ENCODE assay signal across 8 cellular contexts in the genomic region with DNA sequence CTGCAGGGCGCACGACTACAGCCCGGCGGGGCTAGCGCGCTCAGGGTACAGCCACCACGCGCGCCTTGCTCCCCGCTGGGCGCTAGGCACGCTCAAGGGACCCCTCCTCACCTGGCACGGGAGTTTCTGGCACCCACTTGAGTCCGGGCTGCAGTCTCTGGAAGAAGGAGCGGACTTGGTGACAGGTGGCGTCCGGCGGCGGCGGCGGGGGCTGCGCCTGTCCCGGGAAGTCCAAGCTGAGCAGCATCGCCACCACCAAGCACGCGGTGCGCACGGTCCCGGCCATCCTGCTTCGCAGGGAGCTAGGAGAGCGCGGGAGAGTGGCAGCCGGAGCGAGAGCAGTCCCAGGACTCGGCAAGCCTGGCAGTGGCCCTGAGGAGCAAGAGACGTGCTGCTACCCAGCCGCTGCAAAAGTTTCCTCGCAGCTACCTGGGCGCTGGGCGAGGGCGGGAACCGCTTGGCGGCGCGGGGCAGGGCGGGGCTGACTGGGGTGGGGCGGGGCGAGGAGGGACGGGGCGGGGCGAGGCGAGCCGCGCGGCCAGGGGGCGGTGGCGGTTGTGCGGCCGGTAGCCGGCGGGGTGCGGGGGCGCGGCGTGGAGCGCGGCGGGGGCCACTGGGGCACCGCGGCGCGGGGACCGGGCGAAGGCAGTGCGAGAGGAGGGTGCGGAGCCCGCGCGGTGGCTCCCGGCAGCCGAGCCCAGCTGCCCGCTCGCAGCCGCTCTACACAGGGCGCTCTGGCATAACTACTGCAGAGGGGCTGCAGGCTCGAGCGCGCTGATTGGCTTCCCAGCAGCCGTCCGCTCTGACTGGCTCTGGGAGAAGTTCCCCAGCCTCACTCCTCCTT. TPM values are rescaled to one million over a fixed set of nuclear protein-coding genes. Genes with fewer than 3 reads are reported as not detected.
DNase-seq lines count a peak whose midpoint lies in the region; ATAC-seq, FAIRE-seq and TF ChIP-seq lines count a peak whose summit lies in the region.

A gene (minus strand): TSS at position 431 of the 844 bp plus-strand sequence.

- in situ Hi-C loops in transverse colon (cut with MboI; ENCODE audit: low pct_ligation_motif_present in 1 of 4, low pct_unique_long_range_greater_than_20kb in 1 of 4, low sequenced_read_pairs in 3 of 4): no loop called here

- no peaks in the 10 kb centered on the region for H3K9me3 Mint-ChIP-seq in activated T-cell treated with anti-CD3 and anti-CD28 coated beads, Interleukin-2, amount 50 U/mL, for 24 hours
- no peaks in the 10 kb centered on the region for H3K9me3 Mint-ChIP-seq in neural crest cell

- no peak for FAIRE-seq in A549 (lab: Jason Lieb, UNC)

- TF ChIP-seq POLR2A in A549 (IDR thresholded peaks at IDR 0.05; ENCODE audit: low read length) (no peak), transverse colon (IDR thresholded peaks at IDR 0.05) (no peak)

- H3K27ac ChIP-seq in A549 (no peak within 1 kb of the TSS), transverse colon (no peak within 1 kb of the TSS)

- ATAC-seq in A549: peak; percentile 91 to 95
- ATAC-seq in GM21423 (IDR thresholded peaks at IDR 0.05; ENCODE audit: unreplicated experiment): peak; percentile 58
- no peak for ATAC-seq in HG02973 (IDR thresholded peaks at IDR 0.05; ENCODE audit: unreplicated experiment)

- no peak for TF ChIP-seq RAD21 in A549 (conservative IDR thresholded peaks at IDR 0.05 in 1 of 2, IDR thresholded peaks at IDR 0.05 in 1 of 2)

- no peak for TF ChIP-seq CTCF in A549 (IDR thresholded peaks at IDR 0.05)
- TF ChIP-seq CTCF in fibroblast of mammary gland (conservative IDR thresholded peaks at IDR 0.05; ENCODE audit: control insufficient read depth, insufficient read depth, low read depth, low read length): no peak
- TF ChIP-seq CTCF in neural crest cell (conservative IDR thresholded peaks at IDR 0.05): no peak
- no peak for TF ChIP-seq CTCF in transverse colon (IDR thresholded peaks at IDR 0.05)

- DNase-seq in A549 (ENCODE audit: low read depth in 1 of 2, low spot score in 1 of 2) (peak; percentile 8 to 16), NCI-H510A treated with DMSO at 0.1 percent for 48 hours (lab: John Stamatoyannopoulos, UW) (peak; percentile 74), fibroblast of mammary gland (ENCODE audit: low read depth) (peak; percentile 23), neural crest cell (ENCODE audit: low read depth, low spot score) (peak; percentile 68), transverse colon (peak; percentile 27)
- peak; percentile 65 for DNase-seq in activated T-cell treated with anti-CD3 and anti-CD28 coated beads, Interleukin-2, amount 50 U/mL, for 24 hours

- H3K4me2 ChIP-seq in A549: peak within 1 kb of the TSS; percentile 76

- TF ChIP-seq EP300 in A549 (IDR thresholded peaks at IDR 0.05) (no peak), transverse colon (IDR thresholded peaks at IDR 0.05; ENCODE audit: low read depth) (no peak)

- peak within 1 kb of the TSS; percentile 51 for H3K4me3 Mint-ChIP-seq in activated T-cell treated with anti-CD3 and anti-CD28 coated beads, Interleukin-2, amount 50 U/mL, for 24 hours
- peak within 1 kb of the TSS; percentile 92 for H3K4me3 Mint-ChIP-seq in neural crest cell

- H3K36me3 Mint-ChIP-seq in activated T-cell treated with anti-CD3 and anti-CD28 coated beads, Interleukin-2, amount 50 U/mL, for 24 hours (ENCODE audit: low read depth): no peaks in the 10 kb centered on the region
- H3K36me3 Mint-ChIP-seq in neural crest cell (ENCODE audit: low read depth): no peaks in the 10 kb centered on the region

- H3K36me3 ChIP-seq in transverse colon: no peaks in the 10 kb centered on the region

- H3K27ac Mint-ChIP-seq in activated T-cell treated with anti-CD3 and anti-CD28 coated beads, Interleukin-2, amount 50 U/mL, for 24 hours: no peak within 1 kb of the TSS
- no peak within 1 kb of the TSS for H3K27ac Mint-ChIP-seq in neural crest cell (ENCODE audit: unreplicated experiment)

- H3K27me3 ChIP-seq in transverse colon: peaks cover 26% of the 10 kb centered on the region

- peaks cover 7% of the 10 kb centered on the region for H3K4me1 Mint-ChIP-seq in activated T-cell treated with anti-CD3 and anti-CD28 coated beads, Interleukin-2, amount 50 U/mL, for 24 hours (ENCODE audit: low read depth)
- H3K4me1 Mint-ChIP-seq in neural crest cell: peaks cover 38% of the 10 kb centered on the region

- intact Hi-C loops in transverse colon (cut with DNase I; ENCODE audit: low total_unique reads): no loop called here

- peaks cover 67% of the 10 kb centered on the region for H3K27me3 Mint-ChIP-seq in activated T-cell treated with anti-CD3 and anti-CD28 coated beads, Interleukin-2, amount 50 U/mL, for 24 hours
- H3K27me3 Mint-ChIP-seq in neural crest cell (ENCODE audit: low read depth): peaks cover 60% of the 10 kb centered on the region

- H3K9me3 ChIP-seq in A549: no peaks in the 10 kb centered on the region
- no peaks in the 10 kb centered on the region for H3K9me3 ChIP-seq in transverse colon

- CTCF ChIA-PET in A549 (lab: Yijun Ruan, JAX): no interaction called here

- WGBS in A549 (ENCODE audit: missing lambda C conversion rate): 12% methylated on average over 10 of the region's 90 CpGs
- WGBS in transverse colon (ENCODE audit: low coverage in 1 of 2), 2 donors: 81% methylated on average over 67 of the region's 90 CpGs; no CpG with 5 or more reads in 1 of the 2 donors

- no peaks in the 10 kb centered on the region for H3K4me1 ChIP-seq in A549
- H3K4me1 ChIP-seq in transverse colon: peaks cover 0 to 9% (median 4%) of the 10 kb centered on the region in 4 donors

- POLR2A ChIA-PET in A549 (lab: Yijun Ruan, JAX): no interaction called here

- H3K4me3 ChIP-seq in A549 (peak within 1 kb of the TSS; percentile 43), fibroblast of mammary gland (ENCODE audit: control insufficient read depth, low read depth, low read length) (peak within 1 kb of the TSS; percentile 15), transverse colon (peak within 1 kb of the TSS in 3 of 4 donors; percentile 20 to 47 (median 38))

TF ChIP-seq in A549, 52 proteins besides CTCF, POLR2A, EP300 and RAD21:
- TF ChIP-seq, protein P1, sequence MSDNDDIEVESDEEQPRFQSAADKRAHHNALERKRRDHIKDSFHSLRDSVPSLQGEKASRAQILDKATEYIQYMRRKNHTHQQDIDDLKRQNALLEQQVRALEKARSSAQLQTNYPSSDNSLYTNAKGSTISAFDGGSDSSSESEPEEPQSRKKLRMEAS (IDR thresholded peaks at IDR 0.05): peak; percentile 70
- no peak for TF ChIP-seq RCOR1 (IDR thresholded peaks at IDR 0.05; ENCODE audit: low read depth, low read length)
- TF ChIP-seq, protein P2, sequence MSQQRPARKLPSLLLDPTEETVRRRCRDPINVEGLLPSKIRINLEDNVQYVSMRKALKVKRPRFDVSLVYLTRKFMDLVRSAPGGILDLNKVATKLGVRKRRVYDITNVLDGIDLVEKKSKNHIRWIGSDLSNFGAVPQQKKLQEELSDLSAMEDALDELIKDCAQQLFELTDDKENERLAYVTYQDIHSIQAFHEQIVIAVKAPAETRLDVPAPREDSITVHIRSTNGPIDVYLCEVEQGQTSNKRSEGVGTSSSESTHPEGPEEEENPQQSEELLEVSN (IDR thresholded peaks at IDR 0.05; ENCODE audit: borderline replicate concordance, low read depth): peak; percentile 93

RNA-seq across cellular contexts. Expression of the gene that starts here (rescaled TPM):
- polyA plus RNA-seq in A549 (2011; rRNA removed): 0.04 TPM in 1 of 2 replicates, not detected in the other
- not detected in 2 replicates for polyA plus RNA-seq in A549 (2012; cell fraction: cytosol; rRNA removed)
- polyA plus RNA-seq in A549 (2012; cell fraction: nucleus; rRNA removed): 0.01 TPM in 1 of 2 replicates, not detected in the other
- polyA plus RNA-seq in A549 (2017; fragmentation: RNase III; extraction: RNeasy Plus Mini Kit Qiagen cat#74134 plus additional on column Dnase treatment): not detected in 3 replicates
- polyA minus RNA-seq in A549 (2011; rRNA and poly(A)+ RNA removed): not detected in 2 replicates
- total RNA-seq in neural crest cell: 29.4 and 30.4 TPM in 2 replicates
- 1 to 10 TPM in 3 of 4 donors, under 1 TPM in 1; 0.82 to 4.9 (median 1.8) TPM for total RNA-seq in transverse colon

Comparison
In these comparisons a context has a peak if more than half of its experiments do, and no peak if none do; other contexts are left out.
1. Peak in DNase-seq, ATAC-seq, H3K4me3 ChIP-seq and H3K4me2 ChIP-seq in A549; RNA of the gene not detected or under 1 TPM.
2. DNase-seq: peak in every context shown above with its lines; median percentile 74 in NCI-H510A treated with DMSO at 0.1 percent for 48 hours; 68 in neural crest cell; 65 in activated T-cell treated with anti-CD3 and anti-CD28 coated beads, Interleukin-2, amount 50 U/mL, for 24 hours; 27 in transverse colon; 23 in fibroblast of mammary gland; 12 in A549.